ENCODE assay signal across 36 cellular contexts in the genomic region with DNA sequence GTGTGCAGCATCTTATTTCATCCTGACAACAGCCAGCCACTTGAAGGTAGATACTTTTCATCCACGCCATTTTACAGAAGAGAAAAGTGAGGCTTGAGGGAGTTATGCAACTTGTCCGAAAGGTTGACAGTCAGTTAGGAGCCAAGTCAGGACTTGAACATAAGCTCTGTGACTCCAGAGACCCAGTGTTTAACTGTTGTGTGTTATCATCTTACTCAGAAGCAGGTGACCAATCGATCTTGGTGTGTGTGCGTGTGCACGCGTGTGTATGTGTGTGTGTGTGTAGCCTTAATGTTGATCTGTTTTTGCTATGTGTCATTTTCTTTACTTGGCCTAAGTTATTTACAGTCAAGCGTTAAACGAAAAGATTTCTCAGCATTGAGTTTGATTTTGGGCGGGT. TPM values are rescaled to one million over a fixed set of nuclear protein-coding genes. Genes with fewer than 3 reads are reported as not detected.
"Had no signal": no experiment of that assay in that cellular context is flagged by ENCODE, and none has a peak within 500 bp of the region (broad histone marks: within the 10 kb centered on the region; RNA-seq: fewer than 3 reads in every experiment).

No MANE protein-coding gene starts in this region.

- H3K9me3 Mint-ChIP-seq: activated B cell treated with CpG ODN at 0.5 μM for 24 hours; activated CD4-positive, alpha-beta memory T cell treated with anti-CD3 and anti-CD28 coated beads for 36 hours; activated CD4-positive, alpha-beta T cell treated with anti-CD3 and anti-CD28 coated beads, Interleukin-2, amount 10 ng/mL, durations not matched to agents 24 days and 14 days; activated naive CD8-positive, alpha-beta T cell treated with anti-CD3 and anti-CD28 coated beads for 36 hours; activated naive CD8-positive, alpha-beta T cell treated with anti-CD3 and anti-CD28 coated beads, Interleukin-2, amount 50 U/mL, for 24 hours; activated T-helper 17 cell treated with anti-CD3 and anti-CD28 coated beads, Interleukin-2, amount 50 U/mL, for 72 hours; brain; dendritic cell treated with granulocyte-macrophage colony-stimulating factor and Interleukin-4, amounts not matched to agents 40 ng/mL and 50 ng/mL, for 4 days; T-helper 2 cell treated with Interferon-gamma antibody and Interleukin-4, amounts not matched to agents 5 μg/mL and 100 μg/mL, for 36 hours had no signal

- H3K4me1 ChIP-seq: adrenal gland, breast epithelium, esophagus muscularis mucosa, foreskin keratinocyte, gastrocnemius medialis, heart left ventricle had no signal

- H3K36me3 ChIP-seq: adrenal gland, breast epithelium, esophagus muscularis mucosa, gastrocnemius medialis, heart left ventricle, WERI-Rb-1 had no signal

- ATAC-seq: activated CD4-positive, CD25-positive, alpha-beta regulatory T cell treated with anti-CD3 and anti-CD28 coated beads, Interleukin-2, amount 50 U/mL, for 24 hours; activated CD8-positive, alpha-beta T cell treated with anti-CD3 and anti-CD28 coated beads, Interleukin-2, amount 10 ng/mL, durations not matched to agents 7 days and 5 days; activated naive CD8-positive, alpha-beta T cell treated with anti-CD3 and anti-CD28 coated beads, Interleukin-2, amount 50 U/mL, for 24 hours; activated T-cell treated with anti-CD3 and anti-CD28 coated beads, Interleukin-2, amount 50 U/mL, for 4 hours; activated T-helper 17 cell treated with anti-CD3 and anti-CD28 coated beads, Interleukin-2, amount 50 U/mL, for 72 hours; effector memory CD8-positive, alpha-beta T cell; foreskin keratinocyte; gastrocnemius medialis; T-helper 17 cell had no signal

- H3K27me3 ChIP-seq: adrenal gland, breast epithelium, dorsolateral prefrontal cortex, esophagus muscularis mucosa, gastrocnemius medialis, heart left ventricle had no signal

- H3K4me1 Mint-ChIP-seq: activated B cell treated with CpG ODN at 0.5 μM for 24 hours; activated CD4-positive, alpha-beta T cell treated with anti-CD3 and anti-CD28 coated beads, Interleukin-2, amount 10 ng/mL, durations not matched to agents 24 days and 14 days; activated naive CD4-positive, alpha-beta T cell treated with anti-CD3 and anti-CD28 coated beads, Interleukin-2, amount 50 U/mL, for 24 hours; activated naive CD8-positive, alpha-beta T cell treated with anti-CD3 and anti-CD28 coated beads for 36 hours; activated naive CD8-positive, alpha-beta T cell treated with anti-CD3 and anti-CD28 coated beads, Interleukin-2, amount 50 U/mL, for 24 hours; activated T-helper 17 cell treated with anti-CD3 and anti-CD28 coated beads, Interleukin-2, amount 50 U/mL, for 72 hours; brain; central memory CD8-positive, alpha-beta T cell; T-helper 17 cell had no signal

- H3K27ac ChIP-seq: adrenal gland, breast epithelium, coronary artery, dorsolateral prefrontal cortex, esophagus muscularis mucosa, foreskin keratinocyte, gastrocnemius medialis, heart left ventricle had no signal

- H3K27me3 Mint-ChIP-seq: activated B cell treated with CpG ODN at 0.5 μM for 24 hours; activated CD4-positive, alpha-beta memory T cell treated with anti-CD3 and anti-CD28 coated beads for 36 hours; activated naive CD4-positive, alpha-beta T cell treated with anti-CD3 and anti-CD28 coated beads, Interleukin-2, amount 50 U/mL, for 24 hours; activated naive CD8-positive, alpha-beta T cell treated with anti-CD3 and anti-CD28 coated beads for 36 hours; central memory CD8-positive, alpha-beta T cell; dendritic cell treated with granulocyte-macrophage colony-stimulating factor and Interleukin-4, amounts not matched to agents 40 ng/mL and 50 ng/mL, for 4 days had no signal

- H3K36me3 Mint-ChIP-seq: activated CD4-positive, alpha-beta memory T cell treated with anti-CD3 and anti-CD28 coated beads for 36 hours; activated naive CD4-positive, alpha-beta T cell treated with anti-CD3 and anti-CD28 coated beads, Interleukin-2, amount 50 U/mL, for 24 hours; activated naive CD8-positive, alpha-beta T cell treated with anti-CD3 and anti-CD28 coated beads for 36 hours; brain had no signal

- H3K27ac Mint-ChIP-seq: activated B cell treated with CpG ODN at 0.5 μM for 24 hours; activated CD4-positive, alpha-beta memory T cell treated with anti-CD3 and anti-CD28 coated beads for 36 hours; activated CD4-positive, alpha-beta T cell treated with anti-CD3 and anti-CD28 coated beads, Interleukin-2, amount 10 ng/mL, durations not matched to agents 24 days and 14 days; activated CD8-positive, alpha-beta T cell treated with anti-CD3 and anti-CD28 coated beads, Interleukin-2, amount 10 ng/mL, durations not matched to agents 7 days and 5 days; activated naive CD8-positive, alpha-beta T cell treated with anti-CD3 and anti-CD28 coated beads for 36 hours; activated naive CD8-positive, alpha-beta T cell treated with anti-CD3 and anti-CD28 coated beads, Interleukin-2, amount 50 U/mL, for 24 hours; activated T-helper 17 cell treated with anti-CD3 and anti-CD28 coated beads, Interleukin-2, amount 50 U/mL, for 72 hours; brain; dendritic cell treated with granulocyte-macrophage colony-stimulating factor and Interleukin-4, amounts not matched to agents 40 ng/mL and 50 ng/mL, for 4 days; effector memory CD8-positive, alpha-beta T cell; T-helper 17 cell; T-helper 2 cell treated with Interferon-gamma antibody and Interleukin-4, amounts not matched to agents 5 μg/mL and 100 μg/mL, for 36 hours had no signal

- H3K4me3 Mint-ChIP-seq: activated B cell treated with CpG ODN at 0.5 μM for 24 hours; activated CD4-positive, alpha-beta memory T cell treated with anti-CD3 and anti-CD28 coated beads for 36 hours; activated CD4-positive, alpha-beta T cell treated with anti-CD3 and anti-CD28 coated beads, Interleukin-2, amount 10 ng/mL, durations not matched to agents 24 days and 14 days; activated CD8-positive, alpha-beta T cell treated with anti-CD3 and anti-CD28 coated beads, Interleukin-2, amount 10 ng/mL, durations not matched to agents 7 days and 5 days; activated naive CD4-positive, alpha-beta T cell treated with anti-CD3 and anti-CD28 coated beads, Interleukin-2, amount 50 U/mL, for 24 hours; activated naive CD8-positive, alpha-beta T cell treated with anti-CD3 and anti-CD28 coated beads for 36 hours; activated naive CD8-positive, alpha-beta T cell treated with anti-CD3 and anti-CD28 coated beads, Interleukin-2, amount 50 U/mL, for 24 hours; activated T-cell treated with anti-CD3 and anti-CD28 coated beads, Interleukin-2, amount 50 U/mL, for 4 hours; activated T-helper 17 cell treated with anti-CD3 and anti-CD28 coated beads, Interleukin-2, amount 50 U/mL, for 72 hours; brain; central memory CD8-positive, alpha-beta T cell; dendritic cell treated with granulocyte-macrophage colony-stimulating factor and Interleukin-4, amounts not matched to agents 40 ng/mL and 50 ng/mL, for 4 days; effector memory CD8-positive, alpha-beta T cell; T-helper 17 cell; T-helper 2 cell treated with Interferon-gamma antibody and Interleukin-4, amounts not matched to agents 5 μg/mL and 100 μg/mL, for 36 hours had no signal

- DNase-seq: activated B cell treated with CpG ODN at 0.5 μM for 24 hours; activated CD4-positive, alpha-beta memory T cell treated with anti-CD3 and anti-CD28 coated beads for 36 hours; activated CD4-positive, alpha-beta T cell treated with anti-CD3 and anti-CD28 coated beads, Interleukin-2, amount 10 ng/mL, durations not matched to agents 24 days and 14 days; activated CD8-positive, alpha-beta T cell treated with anti-CD3 and anti-CD28 coated beads, Interleukin-2, amount 10 ng/mL, durations not matched to agents 7 days and 5 days; activated effector memory CD4-positive, alpha-beta T cell treated with Interleukin-2 at 50 U/mL for 16 hours; activated gamma-delta T cell treated with Interleukin-2 at 50 U/mL for 16 hours; activated naive CD4-positive, alpha-beta T cell treated with Interleukin-2 at 50 U/mL for 16 hours; activated naive CD8-positive, alpha-beta T cell treated with anti-CD3 and anti-CD28 coated beads for 36 hours; activated naive CD8-positive, alpha-beta T cell treated with anti-CD3 and anti-CD28 coated beads, Interleukin-2, amount 50 U/mL, for 24 hours; activated T-cell treated with anti-CD3 and anti-CD28 coated beads, Interleukin-2, amount 50 U/mL, for 4 hours; adrenal gland; amygdala; aorta; dorsolateral prefrontal cortex; effector memory CD8-positive, alpha-beta T cell; erythroblast; foreskin keratinocyte; gastrocnemius medialis; glutamatergic neuron; heart left ventricle; T-helper 1 cell; T-helper 17 cell; T1000 had no signal

- H3K9me3 ChIP-seq: adrenal gland, breast epithelium, esophagus muscularis mucosa, gastrocnemius medialis, heart left ventricle had no signal

- H3K4me3 ChIP-seq: adrenal gland, breast epithelium, coronary artery, dorsolateral prefrontal cortex, esophagus muscularis mucosa, gastrocnemius medialis, heart left ventricle had no signal

RNA-seq across cellular contexts. Expression of a gene that starts 22.0 kb away (rescaled TPM):
- total RNA-seq: activated B cell treated with CpG ODN at 0.5 μM for 24 hours; activated CD4-positive, alpha-beta memory T cell treated with anti-CD3 and anti-CD28 coated beads for 36 hours; activated CD4-positive, alpha-beta T cell treated with anti-CD3 and anti-CD28 coated beads, Interleukin-2, amount 10 ng/mL, durations not matched to agents 24 days and 14 days; activated CD8-positive, alpha-beta memory T cell treated with anti-CD3 and anti-CD28 coated beads for 36 hours; activated CD8-positive, alpha-beta T cell treated with anti-CD3 and anti-CD28 coated beads, Interleukin-2, amount 10 ng/mL, durations not matched to agents 7 days and 5 days; activated naive CD8-positive, alpha-beta T cell treated with anti-CD3 and anti-CD28 coated beads for 36 hours; activated T-cell treated with anti-CD3 and anti-CD28 coated beads, Interleukin-2, amount 50 U/mL, for 4 hours; activated T-helper 17 cell treated with anti-CD3 and anti-CD28 coated beads, Interleukin-2, amount 50 U/mL, for 72 hours; breast epithelium; foreskin keratinocyte; gastrocnemius medialis; T-helper 17 cell had no signal
- polyA plus RNA-seq: aorta, foreskin keratinocyte had no signal

RNA-seq across cellular contexts. Expression of a gene that starts 54.2 kb away (rescaled TPM):
- total RNA-seq: activated B cell treated with CpG ODN at 0.5 μM for 24 hours, cardiac septum, foreskin keratinocyte had no signal
- polyA plus RNA-seq: aorta, foreskin keratinocyte had no signal
